Comparison of ENCODE assay signal across 10 cellular contexts in genomic region chr20:5650191-5650691, GRCh38. TPM values are rescaled to one million over a fixed set of nuclear protein-coding genes. Genes with fewer than 3 reads are reported as not detected.
DNase-seq lines count a peak whose midpoint lies in the region; ATAC-seq and TF ChIP-seq lines count a peak whose summit lies in the region.
"Had no signal": no experiment of that assay in that cellular context is flagged by ENCODE, and none has a peak within 500 bp of the region (broad histone marks: within the 10 kb centered on the region; RNA-seq: fewer than 3 reads in every experiment).

No MANE protein-coding gene starts in this region.

- in situ Hi-C loops in brain microvascular endothelial cell (cut with HindIII; ENCODE audit: low pct_ligation_motif_present, low sequenced_read_pairs) = no loop called here

- H3K27ac ChIP-seq in DOHH2 (ENCODE audit: low read depth, low read length) (peak overlapping the region; percentile 92), brain microvascular endothelial cell (peak overlapping the region; percentile 24)
- H3K27ac ChIP-seq: gastrocnemius medialis had no signal

- DNase-seq in brain microvascular endothelial cell (no peak), NCI-H524 (lab: John Stamatoyannopoulos, UW) (no peak), Kasumi-1 (lab: John Stamatoyannopoulos, UW) (no peak), NCI-H2196 treated with DMSO at 0.1 percent for 48 hours (lab: John Stamatoyannopoulos, UW; ENCODE audit: unreplicated experiment) (no peak)
- DNase-seq: gastrocnemius medialis; stimulated activated CD8-positive, alpha-beta memory T cell treated with anti-CD3 and anti-CD28 coated beads, Interleukin-4, amount 100 ng/mL, for 48 hours had no signal

- TF ChIP-seq CTCF in DOHH2 (IDR thresholded peaks at IDR 0.05; ENCODE audit: low read depth, low read length, poor library complexity, severe bottlenecking) = no peak
- TF ChIP-seq CTCF in brain microvascular endothelial cell (IDR thresholded peaks at IDR 0.05; ENCODE audit: low read depth, low read length, missing control alignments) = no peak

- no peaks in the 10 kb centered on the region for H3K9me2 ChIP-seq in DOHH2 (replicated peaks; ENCODE audit: control insufficient read depth, low read length)

- peaks cover 40% of the 10 kb centered on the region for H3F3A ChIP-seq in DOHH2 (ENCODE audit: control insufficient read depth, insufficient read depth)

- H3K4me3 ChIP-seq in DOHH2 (ENCODE audit: low read length) = peak overlapping the region; percentile 41
- no peak overlapping the region for H3K4me3 ChIP-seq in brain microvascular endothelial cell (ENCODE audit: low read depth, low read length)
- H3K4me3 ChIP-seq: gastrocnemius medialis had no signal

- H3K36me3 ChIP-seq in DOHH2 (ENCODE audit: control insufficient read depth, low read length) = no peaks in the 10 kb centered on the region
- no peaks in the 10 kb centered on the region for H3K36me3 ChIP-seq in brain microvascular endothelial cell (replicated peaks)
- H3K36me3 ChIP-seq: gastrocnemius medialis had no signal

- H3K27me3 ChIP-seq in DOHH2 (ENCODE audit: control insufficient read depth, low read length) (no peaks in the 10 kb centered on the region), brain microvascular endothelial cell (replicated peaks) (no peaks in the 10 kb centered on the region)
- H3K27me3 ChIP-seq: gastrocnemius medialis had no signal

- peaks cover 87% of the 10 kb centered on the region for H3K4me1 ChIP-seq in DOHH2 (ENCODE audit: control insufficient read depth, low read length)
- H3K4me1 ChIP-seq: gastrocnemius medialis had no signal

- no peaks in the 10 kb centered on the region for H4K20me1 ChIP-seq in DOHH2 (ENCODE audit: control insufficient read depth, insufficient read depth, low read depth, low read length)

- H3K4me2 ChIP-seq in DOHH2 (ENCODE audit: low read length) = peak overlapping the region; percentile 57

- no peaks in the 10 kb centered on the region for H3K79me2 ChIP-seq in DOHH2 (ENCODE audit: control insufficient read depth, low read length)

- no peaks in the 10 kb centered on the region for H3K9me3 ChIP-seq in DOHH2 (ENCODE audit: control insufficient read depth, insufficient read depth, low read length)
- H3K9me3 ChIP-seq: gastrocnemius medialis had no signal

- ATAC-seq in GM19351 (IDR thresholded peaks at IDR 0.05; ENCODE audit: unreplicated experiment) = peak; percentile 39
- ATAC-seq in HG03432 (IDR thresholded peaks at IDR 0.05; ENCODE audit: unreplicated experiment) = peak; percentile 32
- ATAC-seq in esophagus mucosa = no peak
- ATAC-seq: gastrocnemius medialis had no signal

RNA-seq across cellular contexts. Expression of gene GPCPD1, which starts 39.4 kb away (rescaled TPM):
- total RNA-seq in esophagus mucosa = 32.6 TPM
